16 cellular contexts compared by ENCODE assay signal in the genomic region with DNA sequence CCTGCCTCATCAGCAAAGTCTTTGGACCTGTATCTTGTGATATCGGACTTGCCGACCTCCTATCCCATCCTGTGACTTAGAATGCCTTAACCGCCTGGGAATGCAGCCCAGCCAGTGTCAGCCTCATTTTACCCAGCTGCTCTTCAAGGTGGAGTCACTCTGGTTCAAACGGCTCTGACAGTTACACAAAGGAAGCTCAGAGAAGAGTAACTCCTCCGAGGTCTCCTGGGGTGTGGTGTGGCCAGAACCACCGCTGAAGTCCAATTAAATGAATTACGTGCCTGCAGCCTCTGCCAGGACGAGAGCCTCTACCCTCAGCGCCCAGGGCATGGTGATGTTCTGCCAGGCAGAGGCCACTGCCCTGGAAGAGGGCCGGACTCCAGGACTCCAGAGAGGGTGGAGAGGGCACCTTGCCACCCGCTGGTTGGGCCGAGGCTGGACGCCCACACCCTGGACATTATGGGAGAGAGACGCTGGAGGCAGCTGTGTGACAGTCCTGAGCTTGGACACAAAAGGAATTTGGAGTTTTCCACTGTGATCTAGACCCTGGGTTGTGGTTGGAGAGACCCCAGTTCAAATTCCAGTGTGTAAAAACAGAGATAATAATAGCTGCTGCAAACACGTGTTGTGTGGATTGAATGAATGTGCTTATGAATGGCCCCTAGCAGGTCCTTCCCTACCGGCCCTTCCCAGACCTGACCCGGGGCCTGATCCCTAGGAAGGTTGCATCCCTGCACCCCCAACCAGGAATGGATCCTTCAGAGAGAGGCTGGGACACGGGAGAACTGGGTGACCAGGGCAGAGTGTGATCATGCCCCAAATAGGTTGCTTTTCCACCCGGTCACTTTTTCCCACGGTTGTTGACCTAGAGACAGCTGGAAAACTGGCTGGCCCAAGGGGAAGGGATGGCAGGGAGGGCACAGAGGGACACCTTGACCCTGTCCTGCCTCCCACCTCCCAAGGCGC. TPM values are rescaled to one million over a fixed set of nuclear protein-coding genes. Genes with fewer than 3 reads are reported as not detected.
"Had no signal": no experiment of that assay in that cellular context is flagged by ENCODE, and none has a peak within 500 bp of the region (broad histone marks: within the 10 kb centered on the region; RNA-seq: fewer than 3 reads in every experiment).

No MANE protein-coding gene starts in this region.

- H3K9me3 ChIP-seq: colonic mucosa, mucosa of descending colon, prostate gland, vagina had no signal

- DNase-seq: activated CD4-positive, alpha-beta memory T cell treated with anti-CD3 and anti-CD28 coated beads for 36 hours; activated CD8-positive, alpha-beta memory T cell treated with anti-CD3 and anti-CD28 coated beads, Interleukin-2, amount 10 ng/mL, durations not matched to agents 7 days and 5 days; activated naive CD4-positive, alpha-beta T cell treated with anti-CD3 and anti-CD28 coated beads, Interleukin-2, amount 10 ng/mL, durations not matched to agents 7 days and 5 days; activated T-cell treated with anti-CD3 and anti-CD28 coated beads, Interleukin-2, amount 50 U/mL, for 24 hours; central memory CD4-positive, alpha-beta T cell; colonic mucosa; islet precursor cell; mucosa of descending colon; stimulated activated CD4-positive, alpha-beta T cell treated with anti-CD3 and anti-CD28 coated beads, Interleukin-2, amount 100 ng/mL, for 48 hours; stimulated activated naive B cell treated with anti-CD40 and anti-IgM and Interleukin-4, amounts not matched to agents 10 μg/mL and 1 μg/mL and 100 μg/mL, for 72 hours had no signal

- H3K36me3 ChIP-seq: colonic mucosa, prostate gland, tibial nerve, vagina had no signal

- H3K4me3 ChIP-seq: colonic mucosa, mucosa of descending colon, prostate gland, vagina had no signal

- ATAC-seq: activated CD8-positive, alpha-beta memory T cell treated with anti-CD3 and anti-CD28 coated beads, Interleukin-2, amount 10 ng/mL, durations not matched to agents 7 days and 5 days; mucosa of descending colon; natural killer cell treated with Interleukin-12 subunit alpha and Interleukin-12 subunit beta and Interleukin-15 and Interleukin-18, amount 100 ng/mL, for 72 hours; stimulated activated naive B cell treated with anti-CD40 and anti-IgM and Interleukin-4, amounts not matched to agents 10 μg/mL and 1 μg/mL and 100 μg/mL, for 72 hours had no signal

- H3K4me1 ChIP-seq: colonic mucosa, prostate gland, tibial nerve, vagina had no signal

- H3K27me3 ChIP-seq: colonic mucosa, tibial nerve, vagina had no signal

- H3K27ac ChIP-seq: colonic mucosa, prostate gland, tibial nerve, vagina, VCaP had no signal

RNA-seq across cellular contexts. Expression of a gene that starts 37.8 kb away (rescaled TPM):
- total RNA-seq: activated CD8-positive, alpha-beta memory T cell treated with anti-CD3 and anti-CD28 coated beads, Interleukin-2, amount 10 ng/mL, durations not matched to agents 7 days and 5 days; T-helper 1 cell treated with Interleukin-12 subunit alpha and Interleukin-12 subunit beta and Interleukin-4 antibody, amounts not matched to agents 30 ng/mL and 1 ng/mL, for 36 hours had no signal
